Comparison of ENCODE assay signal across 8 cellular contexts in the genomic region with DNA sequence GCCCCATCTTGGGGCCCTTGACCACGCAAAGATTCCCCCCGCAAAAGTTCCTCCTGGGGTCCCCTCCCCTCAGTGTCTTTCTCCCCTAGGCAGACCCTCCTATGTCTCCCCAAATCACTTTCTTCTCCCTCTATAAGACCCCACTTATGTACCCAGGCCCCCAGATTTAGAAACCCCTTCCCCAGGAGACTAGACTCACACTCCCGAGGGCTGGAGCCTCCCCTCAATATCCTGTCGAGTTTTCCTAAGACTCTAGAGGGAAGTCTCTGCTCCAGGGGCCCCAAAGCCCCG. TPM values are rescaled to one million over a fixed set of nuclear protein-coding genes. Genes with fewer than 3 reads are reported as not detected.
DNase-seq lines count a peak whose midpoint lies in the region; ATAC-seq, FAIRE-seq and TF ChIP-seq lines count a peak whose summit lies in the region.

No MANE protein-coding gene starts in this region.

- TF ChIP-seq POLR2A in HepG2 (IDR thresholded peaks at IDR 0.05; ENCODE audit: insufficient read depth in 1 of 2, low read depth in 2 of 2, low read length in 2 of 2): no peak; a peak in 1 of 4 replicates

- H3K9me3 ChIP-seq in adipocyte (ENCODE audit: control insufficient read depth, low read length): no peaks in the 10 kb centered on the region
- H3K9me3 ChIP-seq in HepG2 (ENCODE audit: low read length): no peaks in the 10 kb centered on the region
- no peaks in the 10 kb centered on the region for H3K9me3 ChIP-seq in thoracic aorta

- WGBS in HepG2 (ENCODE audit: low lambda C conversion rate): 2% methylated on average over 5 of the region's 5 CpGs

- peaks cover 61% of the 10 kb centered on the region for H3K79me2 ChIP-seq in HepG2 (ENCODE audit: insufficient read depth, low read length)

- no peaks in the 10 kb centered on the region for H3K27me3 ChIP-seq in adipocyte (replicated peaks; ENCODE audit: control insufficient read depth, insufficient read depth, low read length)
- no peaks in the 10 kb centered on the region; a peak in 1 of 5 replicates for H3K27me3 ChIP-seq in HepG2 (ENCODE audit: control insufficient read depth in 1 of 2, insufficient read depth in 2 of 2, low read length in 2 of 2)
- no peaks in the 10 kb centered on the region for H3K27me3 ChIP-seq in thoracic aorta (replicated peaks; ENCODE audit: insufficient read depth)

- no TSS peak for BruUV-seq in HepG2 (replicated peaks; lab: Mats Ljungman, UMichigan)

- H4K20me1 ChIP-seq in HepG2 (ENCODE audit: insufficient read depth, low read length): peaks cover 24% of the 10 kb centered on the region

- H3K9ac ChIP-seq in adipocyte (ENCODE audit: low read length): peak overlapping the region; percentile 99
- H3K9ac ChIP-seq in HepG2 (ENCODE audit: insufficient read depth, low read depth, low read length): peak overlapping the region; percentile 95

- peaks cover 37% of the 10 kb centered on the region for H3K36me3 Mint-ChIP-seq in activated CD4-positive, alpha-beta T cell treated with anti-CD3 and anti-CD28 coated beads, Interleukin-2, amount 10 ng/mL, durations not matched to agents 7 days and 5 days (ENCODE audit: low read depth)

- peaks cover 67% of the 10 kb centered on the region for H3K4me1 Mint-ChIP-seq in activated CD4-positive, alpha-beta T cell treated with anti-CD3 and anti-CD28 coated beads, Interleukin-2, amount 10 ng/mL, durations not matched to agents 7 days and 5 days

- no peak for TF ChIP-seq EP300 in HepG2 (IDR thresholded peaks at IDR 0.05; ENCODE audit: low read depth in 2 of 2, low read length in 2 of 2)
- TF ChIP-seq EP300 in HepG2 (CRISPR knock-in tag; IDR thresholded peaks at IDR 0.05; ENCODE audit: borderline replicate concordance): no peak

- H3K4me1 ChIP-seq in adipocyte (ENCODE audit: control insufficient read depth, insufficient read depth, low read length): peaks cover 34% of the 10 kb centered on the region
- peaks cover 52% of the 10 kb centered on the region for H3K4me1 ChIP-seq in HepG2 (ENCODE audit: insufficient read depth, low read length)
- peaks cover 5 to 42% of the 10 kb centered on the region in 2 donors for H3K4me1 ChIP-seq in thoracic aorta (ENCODE audit: control insufficient read depth in 1 of 2, low read depth in 2 of 2)

- no peak for TF ChIP-seq RAD21 in HepG2 (CRISPR knock-in tag; IDR thresholded peaks at IDR 0.05)

- TF ChIP-seq CTCF in HepG2 (CRISPR knock-in tag; IDR thresholded peaks at IDR 0.05) (no peak), thoracic aorta (IDR thresholded peaks at IDR 0.05) (no peak)

- FAIRE-seq in HepG2 (lab: Jason Lieb, UNC): no peak

- peak overlapping the region; percentile 82 for H3K27ac ChIP-seq in HepG2 (ENCODE audit: extremely low read length, insufficient read depth, low read length)
- H3K27ac ChIP-seq in thoracic aorta: peak overlapping the region; percentile 79 to 86

- H3K9me3 Mint-ChIP-seq in activated CD4-positive, alpha-beta T cell treated with anti-CD3 and anti-CD28 coated beads, Interleukin-2, amount 10 ng/mL, durations not matched to agents 7 days and 5 days: no peaks in the 10 kb centered on the region

- CTCF ChIA-PET in activated CD4-positive, alpha-beta T cell treated with anti-CD3 and anti-CD28 coated beads, Interleukin-2, amount 10 ng/mL, durations not matched to agents 7 days and 5 days (lab: Charles Lee): interaction anchor here (1.3 to 2.2 kb wide), 4 partner anchors 10 to 265 kb away, joined by 3 to 9 read pairs (median 5); no protein-coding TSS in a partner anchor
- CTCF ChIA-PET in HepG2 (lab: Yijun Ruan, JAX; ENCODE audit: low intra/inter-chr PET ratio, low total read pairs): no interaction called here

- intact Hi-C loops in HepG2 (cut with micrococcal nuclease; ENCODE audit: unreplicated experiment): no loop called here

- in situ Hi-C loops in HepG2 (cut with HindIII; ENCODE audit: extremely low pct_ligation_motif_present, low pct_unique_long_range_greater_than_20kb): no loop called here

- ATAC-seq in HepG2: no peak
- no peak for ATAC-seq in thoracic aorta (ENCODE audit: insufficient number of reproducible peaks, low FRiP score, low read depth)
- no peak for ATAC-seq in HG02870 (IDR thresholded peaks at IDR 0.05; ENCODE audit: unreplicated experiment)

- peak overlapping the region; percentile 93 for H3K27ac Mint-ChIP-seq in activated CD4-positive, alpha-beta T cell treated with anti-CD3 and anti-CD28 coated beads, Interleukin-2, amount 10 ng/mL, durations not matched to agents 7 days and 5 days

- H3K4me3 ChIP-seq in adipocyte (ENCODE audit: low read length) (peak overlapping the region; percentile 99), HepG2 (replicated peaks in 1 of 3; ENCODE audit: insufficient read depth in 1 of 3, low read depth in 2 of 3, low read length in 3 of 3) (peak overlapping the region; percentile 87 to 100 (median 98)), thoracic aorta (peak overlapping the region; percentile 92)

- no peak for DNase-seq in activated CD4-positive, alpha-beta T cell treated with anti-CD3 and anti-CD28 coated beads, Interleukin-2, amount 10 ng/mL, durations not matched to agents 7 days and 5 days
- DNase-seq in activated CD4-positive, alpha-beta T cell treated with anti-CD3 and anti-CD28 coated beads, Interleukin-2, amount 50 U/mL, for 1 hour: no peak
- DNase-seq in adipocyte (ENCODE audit: low read depth) (no peak), HepG2 (ENCODE audit: low spot score) (no peak), thoracic aorta (ENCODE audit: low spot score) (no peak), DMS 273 treated with DMSO at 0.1 percent for 48 hours (lab: John Stamatoyannopoulos, UW) (no peak), hippocampal formation (lab: John Stamatoyannopoulos, UW) (no peak)

- peaks cover 33% of the 10 kb centered on the region for H3K36me3 ChIP-seq in adipocyte (ENCODE audit: control insufficient read depth, insufficient read depth, low read length, severe bottlenecking)
- peaks cover 15 to 25% of the 10 kb centered on the region in 2 experiments for H3K36me3 ChIP-seq in HepG2 (replicated peaks in 1 of 2; ENCODE audit: control insufficient read depth in 1 of 2, insufficient read depth in 2 of 2, low read length in 2 of 2)
- H3K36me3 ChIP-seq in thoracic aorta: peaks cover 8% of the 10 kb centered on the region

- no peak overlapping the region for H2AFZ ChIP-seq in HepG2 (ENCODE audit: low read length)

- POLR2A ChIA-PET in activated CD4-positive, alpha-beta T cell treated with anti-CD3 and anti-CD28 coated beads, Interleukin-2, amount 10 ng/mL, durations not matched to agents 7 days and 5 days (lab: Charles Lee): no interaction called here
- POLR2A ChIA-PET in HepG2 (lab: Yijun Ruan, JAX): interaction anchor here (0.7 to 5.9 kb wide), 14 partner anchors 9 to 125 kb away, joined by 3 to 66 read pairs (median 4); partner anchors contain the start of gene ARHGAP35

- H3K4me2 ChIP-seq in HepG2 (ENCODE audit: low read depth, low read length): peak overlapping the region; percentile 99

- H3K27me3 Mint-ChIP-seq in activated CD4-positive, alpha-beta T cell treated with anti-CD3 and anti-CD28 coated beads, Interleukin-2, amount 10 ng/mL, durations not matched to agents 7 days and 5 days: no peaks in the 10 kb centered on the region

- H3K4me3 Mint-ChIP-seq in activated CD4-positive, alpha-beta T cell treated with anti-CD3 and anti-CD28 coated beads, Interleukin-2, amount 10 ng/mL, durations not matched to agents 7 days and 5 days: peak overlapping the region; percentile 97

RNA-seq across cellular contexts. Expression of gene SLC1A5, which starts 1.4 kb away (rescaled TPM):
- total RNA-seq in activated CD4-positive, alpha-beta T cell treated with anti-CD3 and anti-CD28 coated beads, Interleukin-2, amount 10 ng/mL, durations not matched to agents 7 days and 5 days: 100 to 1,000 TPM; 104 to 108 TPM
- 62.9 and 120 TPM in 2 replicates for total RNA-seq in HepG2 (2016; rRNA removed; fragmentation: Illumina TruSeq; extraction: Trizol)
- 32.1 and 33.8 TPM in 2 replicates for total RNA-seq in HepG2 (2016; cell fraction: cytosol; rRNA removed; fragmentation: Illumina TruSeq; extraction: Trizol; ENCODE audit: low read depth)
- total RNA-seq in HepG2 (2016; cell fraction: insoluble cytoplasmic fraction; rRNA removed; fragmentation: Illumina TruSeq; extraction: Trizol): 60.0 and 120 TPM in 2 replicates
- total RNA-seq in HepG2 (2016; cell fraction: membrane; rRNA removed; fragmentation: Illumina TruSeq; extraction: Trizol): 66.6 and 68.6 TPM in 2 replicates
- 104 and 128 TPM in 2 replicates for total RNA-seq in HepG2 (2016; cell fraction: nucleus; rRNA removed; fragmentation: Illumina TruSeq; extraction: Trizol)
- polyA plus RNA-seq in HepG2 (2011; rRNA removed): 159 and 209 TPM in 2 replicates
- 144 and 165 TPM in 2 replicates for polyA plus RNA-seq in HepG2 (2011; cell fraction: cytosol; rRNA removed)
- polyA plus RNA-seq in HepG2 (2011; cell fraction: nucleus; rRNA removed): 113 and 131 TPM in 2 replicates
- polyA plus RNA-seq in HepG2 (2012): 119 and 235 TPM in 2 replicates
- polyA plus RNA-seq in HepG2 (2016; cell fraction: cytosol; fragmentation: Illumina TruSeq; extraction: Trizol; ENCODE audit: low read depth): 34.6 and 34.8 TPM in 2 replicates
- polyA plus RNA-seq in HepG2 (2016; cell fraction: insoluble cytoplasmic fraction; fragmentation: Illumina TruSeq; extraction: Trizol; ENCODE audit: low read depth): 74.0 and 78.9 TPM in 2 replicates
- polyA plus RNA-seq in HepG2 (2016; cell fraction: membrane; fragmentation: Illumina TruSeq; extraction: Trizol; ENCODE audit: low read depth): 51.1 and 55.4 TPM in 2 replicates
- 197 and 219 TPM in 2 replicates for polyA plus RNA-seq in HepG2 (2016; cell fraction: nucleus; fragmentation: Illumina TruSeq; extraction: Trizol; ENCODE audit: insufficient read depth, low read depth)
- polyA minus RNA-seq in HepG2 (2011; rRNA and poly(A)+ RNA removed; ENCODE audit: low replicate concordance): 282 and 502 TPM in 2 replicates
- 101 and 104 TPM in 2 replicates for polyA minus RNA-seq in HepG2 (2011; cell fraction: cytosol; rRNA and poly(A)+ RNA removed)
- polyA minus RNA-seq in HepG2 (2011; cell fraction: nucleus; rRNA and poly(A)+ RNA removed): 52.3 and 68.3 TPM in 2 replicates
- total RNA-seq in thoracic aorta: 10 to 100 TPM; 48.7 to 66.2 TPM

RNA-seq across cellular contexts. Expression of gene STRN4, which starts 40.7 kb away (rescaled TPM):
- 10 to 100 TPM; 77.9 to 86.4 TPM for total RNA-seq in activated CD4-positive, alpha-beta T cell treated with anti-CD3 and anti-CD28 coated beads, Interleukin-2, amount 10 ng/mL, durations not matched to agents 7 days and 5 days
- total RNA-seq in HepG2 (2016; rRNA removed; fragmentation: Illumina TruSeq; extraction: Trizol): 32.2 and 43.1 TPM in 2 replicates
- 13.6 and 15.4 TPM in 2 replicates for total RNA-seq in HepG2 (2016; cell fraction: cytosol; rRNA removed; fragmentation: Illumina TruSeq; extraction: Trizol; ENCODE audit: low read depth)
- total RNA-seq in HepG2 (2016; cell fraction: insoluble cytoplasmic fraction; rRNA removed; fragmentation: Illumina TruSeq; extraction: Trizol): 25.7 and 41.7 TPM in 2 replicates
- 30.2 and 30.9 TPM in 2 replicates for total RNA-seq in HepG2 (2016; cell fraction: membrane; rRNA removed; fragmentation: Illumina TruSeq; extraction: Trizol)
- total RNA-seq in HepG2 (2016; cell fraction: nucleus; rRNA removed; fragmentation: Illumina TruSeq; extraction: Trizol): 30.6 and 31.6 TPM in 2 replicates
- 57.3 and 80.7 TPM in 2 replicates for polyA plus RNA-seq in HepG2 (2011; rRNA removed)
- 34.2 and 64.8 TPM in 2 replicates for polyA plus RNA-seq in HepG2 (2011; cell fraction: cytosol; rRNA removed)
- 266 and 313 TPM in 2 replicates for polyA plus RNA-seq in HepG2 (2011; cell fraction: nucleus; rRNA removed)
- polyA plus RNA-seq in HepG2 (2012): 35.6 and 48.5 TPM in 2 replicates
- 8.5 and 9.3 TPM in 2 replicates for polyA plus RNA-seq in HepG2 (2016; cell fraction: cytosol; fragmentation: Illumina TruSeq; extraction: Trizol; ENCODE audit: low read depth)
- polyA plus RNA-seq in HepG2 (2016; cell fraction: insoluble cytoplasmic fraction; fragmentation: Illumina TruSeq; extraction: Trizol; ENCODE audit: low read depth): 34.1 and 37.8 TPM in 2 replicates
- polyA plus RNA-seq in HepG2 (2016; cell fraction: membrane; fragmentation: Illumina TruSeq; extraction: Trizol; ENCODE audit: low read depth): 21.1 and 23.2 TPM in 2 replicates
- 78.0 and 78.1 TPM in 2 replicates for polyA plus RNA-seq in HepG2 (2016; cell fraction: nucleus; fragmentation: Illumina TruSeq; extraction: Trizol; ENCODE audit: insufficient read depth, low read depth)
- polyA minus RNA-seq in HepG2 (2011; rRNA and poly(A)+ RNA removed; ENCODE audit: low replicate concordance): 47.8 and 141 TPM in 2 replicates
- polyA minus RNA-seq in HepG2 (2011; cell fraction: cytosol; rRNA and poly(A)+ RNA removed): 30.6 and 39.4 TPM in 2 replicates
- polyA minus RNA-seq in HepG2 (2011; cell fraction: nucleus; rRNA and poly(A)+ RNA removed): 37.0 and 47.4 TPM in 2 replicates
- 10 to 100 TPM; 60.9 to 66.7 TPM for total RNA-seq in thoracic aorta

RNA-seq across cellular contexts. Expression of gene FKRP, which starts 41.1 kb away (rescaled TPM):
- 10 to 100 TPM; 16.9 to 20.5 TPM for total RNA-seq in activated CD4-positive, alpha-beta T cell treated with anti-CD3 and anti-CD28 coated beads, Interleukin-2, amount 10 ng/mL, durations not matched to agents 7 days and 5 days
- 4.0 and 9.8 TPM in 2 replicates for total RNA-seq in HepG2 (2016; rRNA removed; fragmentation: Illumina TruSeq; extraction: Trizol)
- total RNA-seq in HepG2 (2016; cell fraction: cytosol; rRNA removed; fragmentation: Illumina TruSeq; extraction: Trizol; ENCODE audit: low read depth): 1.2 and 1.9 TPM in 2 replicates
- 3.4 and 11.2 TPM in 2 replicates for total RNA-seq in HepG2 (2016; cell fraction: insoluble cytoplasmic fraction; rRNA removed; fragmentation: Illumina TruSeq; extraction: Trizol)
- 3.6 and 3.7 TPM in 2 replicates for total RNA-seq in HepG2 (2016; cell fraction: membrane; rRNA removed; fragmentation: Illumina TruSeq; extraction: Trizol)
- total RNA-seq in HepG2 (2016; cell fraction: nucleus; rRNA removed; fragmentation: Illumina TruSeq; extraction: Trizol): 11.2 and 11.6 TPM in 2 replicates
- polyA plus RNA-seq in HepG2 (2011; rRNA removed): 7.3 and 9.2 TPM in 2 replicates
- 7.8 and 9.7 TPM in 2 replicates for polyA plus RNA-seq in HepG2 (2011; cell fraction: cytosol; rRNA removed)
- polyA plus RNA-seq in HepG2 (2011; cell fraction: nucleus; rRNA removed): 27.5 and 33.9 TPM in 2 replicates
- 12.4 and 17.0 TPM in 2 replicates for polyA plus RNA-seq in HepG2 (2012)
- polyA plus RNA-seq in HepG2 (2016; cell fraction: cytosol; fragmentation: Illumina TruSeq; extraction: Trizol; ENCODE audit: low read depth): 0.63 and 1.3 TPM in 2 replicates
- polyA plus RNA-seq in HepG2 (2016; cell fraction: insoluble cytoplasmic fraction; fragmentation: Illumina TruSeq; extraction: Trizol; ENCODE audit: low read depth): 5.1 TPM in 2 replicates
- 1.7 and 2.3 TPM in 2 replicates for polyA plus RNA-seq in HepG2 (2016; cell fraction: membrane; fragmentation: Illumina TruSeq; extraction: Trizol; ENCODE audit: low read depth)
- 34.8 and 35.7 TPM in 2 replicates for polyA plus RNA-seq in HepG2 (2016; cell fraction: nucleus; fragmentation: Illumina TruSeq; extraction: Trizol; ENCODE audit: insufficient read depth, low read depth)
- 6.9 and 11.0 TPM in 2 replicates for polyA minus RNA-seq in HepG2 (2011; rRNA and poly(A)+ RNA removed; ENCODE audit: low replicate concordance)
- polyA minus RNA-seq in HepG2 (2011; cell fraction: cytosol; rRNA and poly(A)+ RNA removed): 7.5 and 8.8 TPM in 2 replicates
- 10.3 and 11.5 TPM in 2 replicates for polyA minus RNA-seq in HepG2 (2011; cell fraction: nucleus; rRNA and poly(A)+ RNA removed)
- 10 to 100 TPM; 20.6 to 99.2 TPM for total RNA-seq in thoracic aorta
